19 cellular contexts compared by ENCODE assay signal in genomic region chr19:10892256-10892655, GRCh38. TPM values are rescaled to one million over a fixed set of nuclear protein-coding genes. Genes with fewer than 3 reads are reported as not detected.
DNase-seq lines count a peak whose midpoint lies in the region; TF ChIP-seq lines count a peak whose summit lies in the region.
"Had no signal": no experiment of that assay in that cellular context is flagged by ENCODE, and none has a peak within 500 bp of the region (broad histone marks: within the 10 kb centered on the region; RNA-seq: fewer than 3 reads in every experiment).

No MANE protein-coding gene starts in this region.

- H3K27ac ChIP-seq in colonic mucosa (peak overlapping the region; percentile 81), transverse colon (peak overlapping the region; percentile 80 to 88 (median 83))
- H3K27ac ChIP-seq: GM23248 had no signal

- no peaks in the 10 kb centered on the region for H3K9me3 Mint-ChIP-seq in nephron
- H3K9me3 Mint-ChIP-seq: dendritic cell treated with granulocyte-macrophage colony-stimulating factor and Interleukin-4, amounts not matched to agents 40 ng/mL and 50 ng/mL, for 4 days had no signal

- no peaks in the 10 kb centered on the region for H3K9me3 ChIP-seq in colonic mucosa
- no peaks in the 10 kb centered on the region for H3K9me3 ChIP-seq in transverse colon

- no peaks in the 10 kb centered on the region for H3K27me3 Mint-ChIP-seq in nephron (ENCODE audit: low read depth)
- H3K27me3 Mint-ChIP-seq: activated CD8-positive, alpha-beta memory T cell treated with anti-CD3 and anti-CD28 coated beads, Interleukin-2, amount 10 ng/mL, durations not matched to agents 7 days and 5 days; dendritic cell treated with granulocyte-macrophage colony-stimulating factor and Interleukin-4, amounts not matched to agents 40 ng/mL and 50 ng/mL, for 4 days had no signal

- DNase-seq in NCI-H1417 (lab: John Stamatoyannopoulos, UW): peak; percentile 4 to 73 (median 71)
- DNase-seq in NCI-H1417 treated with DMSO at 0.1 percent for 48 hours (lab: John Stamatoyannopoulos, UW): no peak
- no peak for DNase-seq in colonic mucosa
- DNase-seq in transverse colon: no peak
- no peak for DNase-seq in activated CD4-positive, alpha-beta T cell treated with anti-CD3 and anti-CD28 coated beads for 1 hour
- DNase-seq in NCI-H748 (lab: John Stamatoyannopoulos, UW; ENCODE audit: unreplicated experiment): no peak
- no peak for DNase-seq in RPMI8226
- DNase-seq: 8988T; activated CD4-positive, CD25-positive, alpha-beta regulatory T cell; activated CD8-positive, alpha-beta memory T cell treated with anti-CD3 and anti-CD28 coated beads, Interleukin-2, amount 10 ng/mL, durations not matched to agents 7 days and 5 days; aorta; C1 segment of cervical spinal cord; GM23248; NCI-H2081; OCI-M1; stimulated activated naive CD8-positive, alpha-beta T cell treated with anti-CD3 and anti-CD28 coated beads, Interleukin-15, Interleukin-2, amounts not matched to agents 100 U/mL and 50 U/mL, for 24 hours had no signal

- intact Hi-C loops in colonic mucosa (cut with DNase I) (no loop called here), transverse colon (cut with DNase I; ENCODE audit: low total_unique reads) (no loop called here)

- H3K9ac ChIP-seq in colonic mucosa (ENCODE audit: low read depth in 2 of 2, low read length in 2 of 2): peak overlapping the region in 1 of 2 donors; percentile 63
- H3K9ac ChIP-seq: GM23248 had no signal

- peaks cover 25% of the 10 kb centered on the region for H3K4me1 ChIP-seq in colonic mucosa
- peaks cover 40 to 54% (median 50%) of the 10 kb centered on the region in 4 donors for H3K4me1 ChIP-seq in transverse colon

- TF ChIP-seq CTCF in colonic mucosa (IDR thresholded peaks at IDR 0.05) (no peak), nephron (IDR thresholded peaks at IDR 0.05; ENCODE audit: unreplicated experiment in 3 of 3) (no peak), transverse colon (IDR thresholded peaks at IDR 0.05) (no peak)

- TF ChIP-seq POLR2A in transverse colon (IDR thresholded peaks at IDR 0.05): no peak

- no peak for TF ChIP-seq EP300 in transverse colon (IDR thresholded peaks at IDR 0.05; ENCODE audit: low read depth)

- H3K36me3 ChIP-seq in colonic mucosa (no peaks in the 10 kb centered on the region), transverse colon (no peaks in the 10 kb centered on the region)

- H3K27me3 ChIP-seq in colonic mucosa (no peaks in the 10 kb centered on the region), transverse colon (no peaks in the 10 kb centered on the region)

- peaks cover 61% of the 10 kb centered on the region for H3K4me1 Mint-ChIP-seq in nephron

- H3K4me3 ChIP-seq in colonic mucosa (no peak overlapping the region), transverse colon (peak overlapping the region in 1 of 4 donors; percentile 1)
- H3K4me3 ChIP-seq: GM23248 had no signal

- in situ Hi-C loops in transverse colon (cut with MboI; ENCODE audit: low pct_ligation_motif_present in 1 of 4, low pct_unique_long_range_greater_than_20kb in 1 of 4, low sequenced_read_pairs in 3 of 4): no loop called here

- 54 to 80% methylated on average over 1 to 13 of the region's 13 CpGs for WGBS in transverse colon (ENCODE audit: low coverage in 1 of 2), 2 donors

- peaks cover 3% of the 10 kb centered on the region for H3K36me3 Mint-ChIP-seq in nephron (ENCODE audit: low read depth)
- H3K36me3 Mint-ChIP-seq: activated CD8-positive, alpha-beta memory T cell treated with anti-CD3 and anti-CD28 coated beads, Interleukin-2, amount 10 ng/mL, durations not matched to agents 7 days and 5 days had no signal

- H3K4me3 Mint-ChIP-seq in nephron: peak overlapping the region; percentile 49 to 57 (median 56)
- H3K4me3 Mint-ChIP-seq: activated CD8-positive, alpha-beta memory T cell treated with anti-CD3 and anti-CD28 coated beads, Interleukin-2, amount 10 ng/mL, durations not matched to agents 7 days and 5 days; dendritic cell treated with granulocyte-macrophage colony-stimulating factor and Interleukin-4, amounts not matched to agents 40 ng/mL and 50 ng/mL, for 4 days had no signal

- H3K27ac Mint-ChIP-seq in nephron: peak overlapping the region; percentile 97 to 99 (median 98)
- H3K27ac Mint-ChIP-seq: activated CD8-positive, alpha-beta memory T cell treated with anti-CD3 and anti-CD28 coated beads, Interleukin-2, amount 10 ng/mL, durations not matched to agents 7 days and 5 days; dendritic cell treated with granulocyte-macrophage colony-stimulating factor and Interleukin-4, amounts not matched to agents 40 ng/mL and 50 ng/mL, for 4 days had no signal

RNA-seq across cellular contexts. Expression of gene CARM1, which starts 20.9 kb away (rescaled TPM):
- 10 to 100 TPM; 53.3 to 75.9 TPM for total RNA-seq in colonic mucosa
- 10 to 100 TPM; 24.9 to 47.6 (median 35.6) TPM for total RNA-seq in transverse colon

RNA-seq across cellular contexts. Expression of gene YIPF2, which starts 36.2 kb away (rescaled TPM):
- total RNA-seq in colonic mucosa (10 to 100 TPM; 64.4 to 71.3 TPM), transverse colon (100 to 1,000 TPM in 1 of 4 donors, 10 to 100 TPM in 3; 23.6 to 134 (median 58.4) TPM)

RNA-seq across cellular contexts. Expression of gene TIMM29, which starts 36.4 kb away (rescaled TPM):
- total RNA-seq in colonic mucosa (10 to 100 TPM; 25.5 to 31.5 TPM), transverse colon (10 to 100 TPM; 40.0 to 45.3 (median 43.2) TPM)

RNA-seq across cellular contexts. Expression of gene C19orf38, which starts 44.0 kb away (rescaled TPM):
- total RNA-seq in colonic mucosa (1 to 10 TPM in 1 of 2 donors, under 1 TPM in 1; 0.77 to 1.5 TPM), transverse colon (1 to 10 TPM in 1 of 4 donors, under 1 TPM in 2, not detected in 1; 0.79 to 1.8 (median 0.96) TPM)
- total RNA-seq: HT1080 had no signal

RNA-seq across cellular contexts. Expression of gene TMED1, which starts 56.2 kb away (rescaled TPM):
- total RNA-seq in colonic mucosa (10 to 100 TPM; 21.2 to 22.5 TPM), transverse colon (10 to 100 TPM in 3 of 4 donors, 1 to 10 TPM in 1; 2.8 to 40.4 (median 24.4) TPM)

Comparison
In these comparisons a context has a peak if more than half of its experiments do, and no peak if none do; other contexts are left out.
1. DNase-seq: peak in NCI-H1417 (3 of 3); none in NCI-H1417 treated with DMSO at 0.1 percent for 48 hours (single experiment), colonic mucosa (single experiment), transverse colon (single experiment), activated CD4-positive, alpha-beta T cell treated with anti-CD3 and anti-CD28 coated beads for 1 hour (single experiment), NCI-H748 (single experiment) and RPMI8226 (single experiment).